In the genomic region with DNA sequence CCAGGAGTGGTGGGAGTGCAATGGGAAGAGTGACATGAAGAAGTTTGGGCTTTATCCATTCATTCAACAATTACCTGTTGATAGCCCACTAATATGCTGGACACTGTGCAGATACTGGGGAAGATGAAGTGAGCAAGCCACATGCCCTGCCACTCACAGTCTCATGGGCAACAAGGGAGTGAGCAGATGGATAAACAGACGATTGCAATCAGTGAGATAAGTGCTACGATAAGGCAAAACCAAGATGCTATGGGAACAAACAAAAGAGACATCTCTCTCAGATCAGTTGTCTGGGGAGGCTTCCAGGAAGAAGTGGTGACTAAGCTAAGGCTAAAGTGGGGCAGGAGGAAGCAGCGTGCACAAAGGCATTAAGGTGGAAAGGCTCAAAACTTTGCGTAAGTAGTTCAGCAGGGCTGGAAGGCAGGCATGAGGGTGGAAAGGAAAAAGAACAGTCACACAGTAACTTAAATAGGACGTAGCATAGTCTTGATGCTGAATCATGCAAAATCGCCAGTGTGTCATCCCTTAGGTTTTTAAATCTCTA, we compare ENCODE assay signal across 8 cellular contexts. TPM values are rescaled to one million over a fixed set of nuclear protein-coding genes. Genes with fewer than 3 reads are reported as not detected.
DNase-seq lines count a peak whose midpoint lies in the region; ATAC-seq and TF ChIP-seq lines count a peak whose summit lies in the region.

No MANE protein-coding gene starts in this region.

- peaks cover 0 to 5% of the 10 kb centered on the region in 2 donors for H3K27me3 Mint-ChIP-seq in natural killer cell treated with Interleukin-12 subunit alpha and Interleukin-12 subunit beta and Interleukin-15 and Interleukin-18, amount 100 ng/mL, for 72 hours

- no peak for TF ChIP-seq POLR2A in vagina (IDR thresholded peaks at IDR 0.05)

- ATAC-seq in natural killer cell treated with Interleukin-12 subunit alpha and Interleukin-12 subunit beta and Interleukin-15 and Interleukin-18, amount 100 ng/mL, for 72 hours, result peak; percentile 86 to 87

- H3K27ac ChIP-seq in vagina (no peak overlapping the region), A673 (ENCODE audit: low read depth, low read length, poor library complexity, severe bottlenecking) (no peak overlapping the region)

- H3K27me3 ChIP-seq in vagina (no peaks in the 10 kb centered on the region), A673 (replicated peaks; ENCODE audit: insufficient read depth, low read depth, low read length, poor library complexity) (no peaks in the 10 kb centered on the region)

- H3K4me1 ChIP-seq in vagina (no peaks in the 10 kb centered on the region), A673 (ENCODE audit: insufficient read depth, low read length, poor library complexity, severe bottlenecking) (peaks cover 13% of the 10 kb centered on the region)

- CTCF ChIA-PET in A673 (lab: Charles Lee), result no interaction called here

- H3K36me3 ChIP-seq in vagina, result no peaks in the 10 kb centered on the region
- H3K36me3 ChIP-seq in A673 (ENCODE audit: insufficient read depth, low read length, poor library complexity, severe bottlenecking), result no peaks in the 10 kb centered on the region

- peaks cover 5% of the 10 kb centered on the region for H3K36me3 Mint-ChIP-seq in natural killer cell treated with Interleukin-12 subunit alpha and Interleukin-12 subunit beta and Interleukin-15 and Interleukin-18, amount 100 ng/mL, for 72 hours

- H3K9me3 ChIP-seq in vagina (peaks cover 6% of the 10 kb centered on the region), A673 (ENCODE audit: low read depth, low read length, poor library complexity, severe bottlenecking) (peaks cover 6% of the 10 kb centered on the region)

- TF ChIP-seq CTCF in vagina (IDR thresholded peaks at IDR 0.05), result no peak
- no peak for TF ChIP-seq CTCF in A673 (conservative IDR thresholded peaks at IDR 0.05; ENCODE audit: low read depth, low read length)

- POLR2A ChIA-PET in A673 (lab: Charles Lee; ENCODE audit: low non-redundant PET), result no interaction called here

- H3K27ac Mint-ChIP-seq in natural killer cell treated with Interleukin-12 subunit alpha and Interleukin-12 subunit beta and Interleukin-15 and Interleukin-18, amount 100 ng/mL, for 72 hours, result peak overlapping the region; percentile 95 to 99

- peaks cover 59 to 69% of the 10 kb centered on the region in 2 donors for H3K4me1 Mint-ChIP-seq in natural killer cell treated with Interleukin-12 subunit alpha and Interleukin-12 subunit beta and Interleukin-15 and Interleukin-18, amount 100 ng/mL, for 72 hours (ENCODE audit: low read depth in 2 of 2)

- no peaks in the 10 kb centered on the region for H3K9me3 Mint-ChIP-seq in natural killer cell treated with Interleukin-12 subunit alpha and Interleukin-12 subunit beta and Interleukin-15 and Interleukin-18, amount 100 ng/mL, for 72 hours

- H3K4me3 Mint-ChIP-seq in natural killer cell treated with Interleukin-12 subunit alpha and Interleukin-12 subunit beta and Interleukin-15 and Interleukin-18, amount 100 ng/mL, for 72 hours, result peak overlapping the region; percentile 87

- H3K4me3 ChIP-seq in vagina (no peak overlapping the region), A673 (ENCODE audit: low read depth, low read length, poor library complexity, severe bottlenecking) (no peak overlapping the region)

- DNase-seq in ELR (ENCODE audit: low read depth), result peak; percentile 78
- DNase-seq in amniotic epithelial cell (ENCODE audit: low read depth), result peak; percentile 93
- DNase-seq in natural killer cell treated with Interleukin-12 subunit alpha and Interleukin-12 subunit beta and Interleukin-15 and Interleukin-18, amount 100 ng/mL, for 72 hours (ENCODE audit: low spot score), result peak; percentile 67
- no peak for DNase-seq in vagina (ENCODE audit: extremely low spot score in 2 of 2)
- no peak for DNase-seq in HT-29 (ENCODE audit: low spot score)
- no peak for DNase-seq in A673 (ENCODE audit: low spot score)
- no peak for DNase-seq in NCI-H187 treated with DMSO at 0.1 percent for 48 hours (lab: John Stamatoyannopoulos, UW)

- intact Hi-C loops in vagina (cut with DNase I), result no loop called here
- intact Hi-C loops in A673 (cut with micrococcal nuclease; ENCODE audit: unreplicated experiment), result no loop called here

- BruUV-seq in A673 (replicated peaks; lab: Mats Ljungman, UMichigan), result no TSS peak

TF ChIP-seq in PFSK-1, 5 proteins besides CTCF, POLR2A, EP300 and RAD21:
- TF ChIP-seq TAF1 (IDR thresholded peaks at IDR 0.05; ENCODE audit: borderline replicate concordance, insufficient read depth, low read length), result no peak
- TF ChIP-seq POLR2AphosphoS5 (IDR thresholded peaks at IDR 0.05; ENCODE audit: low read depth, low read length), result no peak
- peak; percentile 72 for TF ChIP-seq FOXP2 (optimal IDR thresholded peaks at IDR 0.05; ENCODE audit: borderline replicate concordance, extremely low read depth, extremely low read length, insufficient read depth)
- TF ChIP-seq, protein P1, sequence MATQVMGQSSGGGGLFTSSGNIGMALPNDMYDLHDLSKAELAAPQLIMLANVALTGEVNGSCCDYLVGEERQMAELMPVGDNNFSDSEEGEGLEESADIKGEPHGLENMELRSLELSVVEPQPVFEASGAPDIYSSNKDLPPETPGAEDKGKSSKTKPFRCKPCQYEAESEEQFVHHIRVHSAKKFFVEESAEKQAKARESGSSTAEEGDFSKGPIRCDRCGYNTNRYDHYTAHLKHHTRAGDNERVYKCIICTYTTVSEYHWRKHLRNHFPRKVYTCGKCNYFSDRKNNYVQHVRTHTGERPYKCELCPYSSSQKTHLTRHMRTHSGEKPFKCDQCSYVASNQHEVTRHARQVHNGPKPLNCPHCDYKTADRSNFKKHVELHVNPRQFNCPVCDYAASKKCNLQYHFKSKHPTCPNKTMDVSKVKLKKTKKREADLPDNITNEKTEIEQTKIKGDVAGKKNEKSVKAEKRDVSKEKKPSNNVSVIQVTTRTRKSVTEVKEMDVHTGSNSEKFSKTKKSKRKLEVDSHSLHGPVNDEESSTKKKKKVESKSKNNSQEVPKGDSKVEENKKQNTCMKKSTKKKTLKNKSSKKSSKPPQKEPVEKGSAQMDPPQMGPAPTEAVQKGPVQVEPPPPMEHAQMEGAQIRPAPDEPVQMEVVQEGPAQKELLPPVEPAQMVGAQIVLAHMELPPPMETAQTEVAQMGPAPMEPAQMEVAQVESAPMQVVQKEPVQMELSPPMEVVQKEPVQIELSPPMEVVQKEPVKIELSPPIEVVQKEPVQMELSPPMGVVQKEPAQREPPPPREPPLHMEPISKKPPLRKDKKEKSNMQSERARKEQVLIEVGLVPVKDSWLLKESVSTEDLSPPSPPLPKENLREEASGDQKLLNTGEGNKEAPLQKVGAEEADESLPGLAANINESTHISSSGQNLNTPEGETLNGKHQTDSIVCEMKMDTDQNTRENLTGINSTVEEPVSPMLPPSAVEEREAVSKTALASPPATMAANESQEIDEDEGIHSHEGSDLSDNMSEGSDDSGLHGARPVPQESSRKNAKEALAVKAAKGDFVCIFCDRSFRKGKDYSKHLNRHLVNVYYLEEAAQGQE (IDR thresholded peaks at IDR 0.05; ENCODE audit: insufficient read depth in 1 of 2, low read depth in 2 of 2, low read length in 2 of 2), result no peak
- TF ChIP-seq SIN3A (IDR thresholded peaks at IDR 0.05; ENCODE audit: borderline replicate concordance, insufficient read depth, low read length), result no peak
TF ChIP-seq in PFSK-1: peak in this region for 1.

RNA-seq across cellular contexts. Expression of gene GAB3, which starts 31.7 kb away (rescaled TPM):
- polyA plus RNA-seq in PFSK-1 (2012; ENCODE audit: insufficient read length, low read depth), result 1.0 TPM
- total RNA-seq in natural killer cell treated with Interleukin-12 subunit alpha and Interleukin-12 subunit beta and Interleukin-15 and Interleukin-18, amount 100 ng/mL, for 72 hours, result 10 to 100 TPM; 20.3 to 28.3 TPM
- total RNA-seq in vagina (7.6 TPM), A673 (2021) (0.09 and 0.31 TPM in 2 replicates)
- total RNA-seq in HT-29 (2014; rRNA removed; shearing (Covaris generic)), result 0.08 TPM in 1 of 2 replicates, not detected in the other

RNA-seq across cellular contexts. Expression of gene DKC1, which starts 43.5 kb away (rescaled TPM):
- 211 TPM for polyA plus RNA-seq in PFSK-1 (2012; ENCODE audit: insufficient read length, low read depth)
- 100 to 1,000 TPM in 1 of 2 donors, 10 to 100 TPM in 1; 91.6 to 173 TPM for total RNA-seq in natural killer cell treated with Interleukin-12 subunit alpha and Interleukin-12 subunit beta and Interleukin-15 and Interleukin-18, amount 100 ng/mL, for 72 hours
- total RNA-seq in vagina (22.8 TPM), A673 (2021) (138 and 158 TPM in 2 replicates)
- 101 and 103 TPM in 2 replicates for total RNA-seq in HT-29 (2014; rRNA removed; shearing (Covaris generic))

Comparison
In these comparisons a context has a peak if more than half of its experiments do, and no peak if none do; other contexts are left out.
1. DNase-seq: peak in ELR (single experiment), amniotic epithelial cell (single experiment) and natural killer cell treated with Interleukin-12 subunit alpha and Interleukin-12 subunit beta and Interleukin-15 and Interleukin-18, amount 100 ng/mL, for 72 hours (single experiment); none in vagina (0 of 2), HT-29 (single experiment), A673 (single experiment) and NCI-H187 treated with DMSO at 0.1 percent for 48 hours (single experiment).